In the genomic region with DNA sequence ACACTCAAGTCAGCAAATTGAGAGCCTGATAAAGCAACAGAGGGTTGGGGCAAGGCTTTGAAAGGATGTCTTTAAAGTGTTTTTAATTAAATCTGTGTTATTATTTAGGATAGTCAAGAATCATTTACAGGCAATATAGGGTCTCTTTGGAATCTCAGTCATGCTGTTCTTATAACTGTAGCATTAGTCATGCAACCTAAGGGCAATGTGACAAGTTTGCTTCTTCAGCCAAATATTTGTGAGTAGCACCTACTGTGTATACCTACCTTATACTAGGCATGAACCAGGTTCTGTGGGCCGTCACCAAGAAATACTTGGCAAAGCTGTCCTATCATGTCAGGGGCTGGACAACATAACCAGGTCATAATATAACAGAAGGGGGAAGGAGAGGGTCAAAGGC, we compare ENCODE assay signal across 19 cellular contexts.
DNase-seq lines count a peak whose midpoint lies in the region; TF ChIP-seq lines count a peak whose summit lies in the region.
"Had no signal": no experiment of that assay in that cellular context is flagged by ENCODE, and none has a peak within 500 bp of the region (broad histone marks: within the 10 kb centered on the region; RNA-seq: fewer than 3 reads in every experiment).

No MANE protein-coding gene starts in this region.

- H3K4me1 ChIP-seq in PC-9 (replicated peaks; ENCODE audit: insufficient read depth), result peaks cover 13% of the 10 kb centered on the region
- H3K4me1 ChIP-seq: BLaER1 treated with 17β-estradiol and CSF1 and Interleukin-3, amounts not matched to agents 10 nM and 100 nM; HAP-1 had no signal

- intact Hi-C loops in PC-9 (cut with micrococcal nuclease; ENCODE audit: unreplicated experiment), result loop anchor here (2.0 kb wide), 1 partner anchor 52 kb away; no protein-coding TSS in a partner anchor

- CTCF ChIA-PET in PC-9 (lab: Charles Lee), result no interaction called here

- POLR2A ChIA-PET in PC-9 (lab: Charles Lee; ENCODE audit: unreplicated experiment), result no interaction called here

- H3K27me3 ChIP-seq in PC-9 (ENCODE audit: insufficient read depth, low read depth), result no peaks in the 10 kb centered on the region
- H3K27me3 ChIP-seq: BLaER1 treated with 17β-estradiol and CSF1 and Interleukin-3, amounts not matched to agents 10 nM and 100 nM had no signal

- no peaks in the 10 kb centered on the region for H3K36me3 ChIP-seq in PC-9 (ENCODE audit: low read depth)
- H3K36me3 ChIP-seq: BLaER1 treated with 17β-estradiol and CSF1 and Interleukin-3, amounts not matched to agents 10 nM and 100 nM; HAP-1 had no signal

- no peaks in the 10 kb centered on the region for H3K79me2 ChIP-seq in PC-9 (ENCODE audit: low read depth)

- H3K9me2 ChIP-seq in PC-9 (ENCODE audit: insufficient read depth), result no peaks in the 10 kb centered on the region

- H4K20me1 ChIP-seq in PC-9 (ENCODE audit: insufficient read depth), result no peaks in the 10 kb centered on the region
- H4K20me1 ChIP-seq: BLaER1 treated with 17β-estradiol and CSF1 and Interleukin-3, amounts not matched to agents 10 nM and 100 nM had no signal

- peak overlapping the region; percentile 19; the same call in 1 of the 2 replicates for H3K4me2 ChIP-seq in PC-9
- H3K4me2 ChIP-seq: BLaER1 treated with 17β-estradiol and CSF1 and Interleukin-3, amounts not matched to agents 10 nM and 100 nM had no signal

- H3K4me3 ChIP-seq in PC-9, result no peak overlapping the region
- H3K4me3 ChIP-seq: BLaER1 treated with 17β-estradiol and CSF1 and Interleukin-3, amounts not matched to agents 10 nM and 100 nM; GM12878; GM23248; HAP-1 had no signal

- no peak overlapping the region for H3K27ac ChIP-seq in PC-9
- H3K27ac ChIP-seq: BLaER1 treated with 17β-estradiol and CSF1 and Interleukin-3, amounts not matched to agents 10 nM and 100 nM; GM23248 had no signal

- TF ChIP-seq CTCF in PC-9 (conservative IDR thresholded peaks at IDR 0.05), result no peak

- H2AFZ ChIP-seq in PC-9, result no peak overlapping the region
- H2AFZ ChIP-seq: GM23248 had no signal

- H3K9me3 ChIP-seq in PC-9 (ENCODE audit: insufficient read depth, low read depth), result no peaks in the 10 kb centered on the region
- H3K9me3 ChIP-seq: BLaER1 treated with 17β-estradiol and CSF1 and Interleukin-3, amounts not matched to agents 10 nM and 100 nM; HAP-1 had no signal

- no TSS peak for BruUV-seq in PC-9 (replicated peaks; lab: Mats Ljungman, UMichigan)

- no peaks in the 10 kb centered on the region for H3F3A ChIP-seq in PC-9 (ENCODE audit: insufficient read depth, low read depth)

- DNase-seq in A172 (ENCODE audit: low spot score) (peak; percentile 38), PC-9 (peak; percentile 8 to 66), kidney tubule cell (ENCODE audit: low spot score) (peak; percentile 44), renal cortical epithelial cell (ENCODE audit: low read depth) (peak; percentile 65), C1 segment of cervical spinal cord (lab: John Stamatoyannopoulos, UW) (no peak), NCI-H510A (lab: John Stamatoyannopoulos, UW) (no peak), dedifferentiated amniotic fluid mesenchymal stem cell (ENCODE audit: extremely low spot score) (no peak)
- DNase-seq: 8988T; CD4-positive, CD25-positive, alpha-beta regulatory T cell; CD8-positive, alpha-beta memory T cell; COR-L47; DMS 273 treated with DMSO at 0.1 percent for 48 hours; DMS53; DND-41; EL; GM23248 had no signal

Comparison
In these comparisons a context has a peak if more than half of its experiments do, and no peak if none do; other contexts are left out.
1. DNase-seq: peak in A172 (single experiment), PC-9 (2 of 2), kidney tubule cell (single experiment) and renal cortical epithelial cell (single experiment); none in C1 segment of cervical spinal cord (0 of 14), NCI-H510A (single experiment) and dedifferentiated amniotic fluid mesenchymal stem cell (single experiment).